In the genomic region with DNA sequence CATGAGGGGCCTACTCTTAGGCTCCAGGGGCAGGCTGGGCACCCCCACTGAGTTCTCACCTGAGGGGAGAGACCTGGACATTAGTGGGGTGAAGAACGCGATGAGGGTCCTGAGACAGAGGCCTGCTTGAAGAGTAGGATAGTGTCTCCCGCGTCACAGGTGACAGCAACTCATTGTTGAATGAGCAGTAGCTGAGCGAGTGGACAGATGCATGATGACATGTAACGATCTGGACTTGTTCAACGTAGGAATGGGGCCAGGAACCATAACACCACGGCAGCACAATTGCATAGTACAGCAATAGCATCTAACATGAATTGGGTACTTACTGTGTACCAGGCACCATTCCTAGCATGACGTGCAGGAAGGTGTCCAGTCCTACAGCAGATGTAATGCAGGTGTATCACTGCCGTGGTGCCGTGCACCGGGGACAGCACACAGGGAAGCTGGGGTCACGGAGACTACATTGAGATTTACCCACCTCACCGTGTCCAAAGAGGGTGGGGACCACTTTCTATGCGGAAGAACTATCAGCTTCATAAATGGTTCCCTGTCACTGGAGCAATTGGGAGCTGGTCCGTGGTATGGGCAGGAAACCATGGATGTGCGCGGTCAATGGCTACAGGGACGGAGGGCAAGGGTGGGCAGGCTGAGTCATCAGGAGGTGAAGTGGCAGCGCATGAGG, we compare ENCODE assay signal across 23 cellular contexts.
"Had no signal": no experiment of that assay in that cellular context is flagged by ENCODE, and none has a peak within 500 bp of the region (broad histone marks: within the 10 kb centered on the region; RNA-seq: fewer than 3 reads in every experiment).

No MANE protein-coding gene starts in this region.

- H3K36me3 Mint-ChIP-seq: activated naive CD4-positive, alpha-beta T cell treated with anti-CD3 and anti-CD28 coated beads, Interleukin-2, amount 50 U/mL, for 24 hours had no signal

- H3K9me3 Mint-ChIP-seq: activated CD4-positive, alpha-beta T cell treated with anti-CD3 and anti-CD28 coated beads, Interleukin-2, amount 10 ng/mL, durations not matched to agents 24 days and 14 days; activated naive CD4-positive, alpha-beta T cell treated with anti-CD3 and anti-CD28 coated beads, Interleukin-2, amount 50 U/mL, for 24 hours; activated T-helper 2 cell treated with anti-CD3 and anti-CD28 coated beads, Interferon-gamma antibody, Interleukin-2, Interleukin-4, amounts not matched to agents 10 μg/mL and 5 μg/mL and 100 μg/mL, durations not matched to agents 14 hours and 24 hours and 36 hours; central memory CD8-positive, alpha-beta T cell had no signal

- H3K27me3 ChIP-seq: right lobe of liver, upper lobe of left lung had no signal

- H3K4me1 Mint-ChIP-seq: activated CD4-positive, alpha-beta T cell treated with anti-CD3 and anti-CD28 coated beads, Interleukin-2, amount 10 ng/mL, durations not matched to agents 24 days and 14 days; activated naive CD4-positive, alpha-beta T cell treated with anti-CD3 and anti-CD28 coated beads, Interleukin-2, amount 50 U/mL, for 24 hours; activated naive CD8-positive, alpha-beta T cell treated with anti-CD3 and anti-CD28 coated beads, Interleukin-2, amount 50 U/mL, for 24 hours; central memory CD8-positive, alpha-beta T cell; naive thymus-derived CD4-positive, alpha-beta T cell; neural crest cell had no signal

- H3K36me3 ChIP-seq: breast epithelium, esophagus squamous epithelium, left ventricle myocardium inferior, right lobe of liver, upper lobe of left lung had no signal

- ATAC-seq: activated naive CD8-positive, alpha-beta T cell treated with anti-CD3 and anti-CD28 coated beads, Interleukin-2, amount 50 U/mL, for 24 hours; naive thymus-derived CD4-positive, alpha-beta T cell; right lobe of liver; stimulated activated naive CD8-positive, alpha-beta T cell treated with anti-CD3 and anti-CD28 coated beads, Interleukin-15, Interleukin-2, amounts not matched to agents 100 U/mL and 50 U/mL, for 24 hours had no signal

- H3K4me1 ChIP-seq: breast epithelium, left ventricle myocardium inferior, right lobe of liver, upper lobe of left lung had no signal

- H3K27me3 Mint-ChIP-seq: activated CD4-positive, alpha-beta T cell treated with anti-CD3 and anti-CD28 coated beads, Interleukin-2, amount 10 ng/mL, durations not matched to agents 24 days and 14 days had no signal

- H3K9me3 ChIP-seq: right lobe of liver had no signal

- H3K27ac Mint-ChIP-seq: activated CD4-positive, alpha-beta memory T cell treated with anti-CD3 and anti-CD28 coated beads for 36 hours; activated CD4-positive, alpha-beta T cell treated with anti-CD3 and anti-CD28 coated beads, Interleukin-2, amount 10 ng/mL, durations not matched to agents 24 days and 14 days; activated naive CD4-positive, alpha-beta T cell treated with anti-CD3 and anti-CD28 coated beads, Interleukin-2, amount 50 U/mL, for 24 hours; activated naive CD8-positive, alpha-beta T cell treated with anti-CD3 and anti-CD28 coated beads, Interleukin-2, amount 50 U/mL, for 24 hours; activated T-helper 2 cell treated with anti-CD3 and anti-CD28 coated beads, Interferon-gamma antibody, Interleukin-2, Interleukin-4, amounts not matched to agents 10 μg/mL and 5 μg/mL and 100 μg/mL, durations not matched to agents 14 hours and 24 hours and 36 hours; endodermal cell; naive thymus-derived CD4-positive, alpha-beta T cell had no signal

- H3K27ac ChIP-seq: breast epithelium, esophagus squamous epithelium, left ventricle myocardium inferior, right lobe of liver, upper lobe of left lung had no signal

- H3K4me3 ChIP-seq: breast epithelium, esophagus squamous epithelium, left ventricle myocardium inferior, lung, right lobe of liver, upper lobe of left lung had no signal

- H3K4me3 Mint-ChIP-seq: activated CD4-positive, alpha-beta memory T cell treated with anti-CD3 and anti-CD28 coated beads for 36 hours; activated CD4-positive, alpha-beta T cell treated with anti-CD3 and anti-CD28 coated beads, Interleukin-2, amount 10 ng/mL, durations not matched to agents 24 days and 14 days; activated naive CD4-positive, alpha-beta T cell treated with anti-CD3 and anti-CD28 coated beads, Interleukin-2, amount 50 U/mL, for 24 hours; activated naive CD8-positive, alpha-beta T cell treated with anti-CD3 and anti-CD28 coated beads, Interleukin-2, amount 50 U/mL, for 24 hours; central memory CD8-positive, alpha-beta T cell; endodermal cell; naive thymus-derived CD4-positive, alpha-beta T cell; neural crest cell had no signal

- DNase-seq: activated CD4-positive, alpha-beta memory T cell treated with anti-CD3 and anti-CD28 coated beads for 36 hours; activated CD4-positive, alpha-beta T cell treated with anti-CD3 and anti-CD28 coated beads, Interleukin-2, amount 10 ng/mL, durations not matched to agents 24 days and 14 days; activated CD4-positive, CD25-positive, alpha-beta regulatory T cell treated with anti-CD3 and anti-CD28 coated beads, Interleukin-2, amount 50 U/mL, for 72 hours; activated naive CD8-positive, alpha-beta T cell treated with anti-CD3 and anti-CD28 coated beads, Interleukin-2, amount 50 U/mL, for 24 hours; activated T-cell treated with anti-CD3 and anti-CD28 coated beads, Interleukin-2, amount 50 U/mL, for 48 hours; cortex of kidney; esophagus squamous epithelium; left ventricle myocardium inferior; midbrain; naive thymus-derived CD4-positive, alpha-beta T cell; right lobe of liver; stimulated activated CD4-positive, alpha-beta T cell treated with anti-CD3 and anti-CD28 coated beads, Interleukin-12 subunit alpha, Interleukin-12 subunit beta, amount 100 ng/mL, for 4 hours; stimulated activated CD4-positive, alpha-beta T cell treated with anti-CD3 and anti-CD28 coated beads, Interleukin-4, amount 100 ng/mL, for 1 hour; stimulated activated naive CD8-positive, alpha-beta T cell treated with anti-CD3 and anti-CD28 coated beads, Interleukin-15, Interleukin-2, amounts not matched to agents 100 U/mL and 50 U/mL, for 24 hours; T-helper 2 cell; upper lobe of left lung had no signal
